ENCODE assay signal across 1 cellular context in the genomic region with DNA sequence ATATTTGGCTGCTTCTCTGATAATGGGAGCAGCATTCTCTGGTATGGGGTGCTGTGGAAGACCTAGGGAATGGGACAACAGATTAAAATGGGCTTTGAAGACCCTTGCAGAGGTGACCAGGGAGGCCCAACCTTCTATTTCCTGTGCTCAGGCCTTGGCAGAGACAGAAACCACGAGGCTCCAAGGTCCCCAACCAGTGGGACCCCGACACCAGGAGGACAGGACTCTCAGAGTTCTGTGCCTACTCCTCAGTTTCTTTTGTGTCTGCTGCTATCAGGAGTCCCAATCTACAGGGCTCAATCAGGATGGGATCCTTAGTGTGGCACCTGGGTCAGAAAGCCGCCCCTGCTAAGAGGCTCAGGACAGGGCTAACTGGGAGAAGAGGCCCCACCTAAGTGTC.
TF ChIP-seq lines count a peak whose summit lies in the region.

No MANE protein-coding gene starts in this region.

TF ChIP-seq in GM12878, 131 proteins besides CTCF, POLR2A, EP300 and RAD21:
- TF ChIP-seq KLF5 (IDR thresholded peaks at IDR 0.05; ENCODE audit: partially characterized antibody) (no peak), BCL11A (IDR thresholded peaks at IDR 0.05; ENCODE audit: low read depth, low read length) (no peak), NFYA (IDR thresholded peaks at IDR 0.05; ENCODE audit: borderline replicate concordance, low read depth, low read length) (no peak), MEF2A (IDR thresholded peaks at IDR 0.05; ENCODE audit: insufficient read depth, low read depth, low read length) (no peak), CHD2 (IDR thresholded peaks at IDR 0.05; ENCODE audit: borderline replicate concordance, low read depth, low read length) (no peak), ZNF217 (IDR thresholded peaks at IDR 0.05) (no peak), SREBF2 (IDR thresholded peaks at IDR 0.05; ENCODE audit: low read length) (no peak), STAT3 (IDR thresholded peaks at IDR 0.05; ENCODE audit: low read depth, low read length) (no peak), HDAC6 (IDR thresholded peaks at IDR 0.05; ENCODE audit: unreplicated experiment) (no peak), KAT2A (conservative IDR thresholded peaks at IDR 0.05; ENCODE audit: control insufficient read depth, low read depth, low read length) (no peak), JUND (IDR thresholded peaks at IDR 0.05; ENCODE audit: low read depth, low read length) (no peak)
- TF ChIP-seq, protein P1, sequence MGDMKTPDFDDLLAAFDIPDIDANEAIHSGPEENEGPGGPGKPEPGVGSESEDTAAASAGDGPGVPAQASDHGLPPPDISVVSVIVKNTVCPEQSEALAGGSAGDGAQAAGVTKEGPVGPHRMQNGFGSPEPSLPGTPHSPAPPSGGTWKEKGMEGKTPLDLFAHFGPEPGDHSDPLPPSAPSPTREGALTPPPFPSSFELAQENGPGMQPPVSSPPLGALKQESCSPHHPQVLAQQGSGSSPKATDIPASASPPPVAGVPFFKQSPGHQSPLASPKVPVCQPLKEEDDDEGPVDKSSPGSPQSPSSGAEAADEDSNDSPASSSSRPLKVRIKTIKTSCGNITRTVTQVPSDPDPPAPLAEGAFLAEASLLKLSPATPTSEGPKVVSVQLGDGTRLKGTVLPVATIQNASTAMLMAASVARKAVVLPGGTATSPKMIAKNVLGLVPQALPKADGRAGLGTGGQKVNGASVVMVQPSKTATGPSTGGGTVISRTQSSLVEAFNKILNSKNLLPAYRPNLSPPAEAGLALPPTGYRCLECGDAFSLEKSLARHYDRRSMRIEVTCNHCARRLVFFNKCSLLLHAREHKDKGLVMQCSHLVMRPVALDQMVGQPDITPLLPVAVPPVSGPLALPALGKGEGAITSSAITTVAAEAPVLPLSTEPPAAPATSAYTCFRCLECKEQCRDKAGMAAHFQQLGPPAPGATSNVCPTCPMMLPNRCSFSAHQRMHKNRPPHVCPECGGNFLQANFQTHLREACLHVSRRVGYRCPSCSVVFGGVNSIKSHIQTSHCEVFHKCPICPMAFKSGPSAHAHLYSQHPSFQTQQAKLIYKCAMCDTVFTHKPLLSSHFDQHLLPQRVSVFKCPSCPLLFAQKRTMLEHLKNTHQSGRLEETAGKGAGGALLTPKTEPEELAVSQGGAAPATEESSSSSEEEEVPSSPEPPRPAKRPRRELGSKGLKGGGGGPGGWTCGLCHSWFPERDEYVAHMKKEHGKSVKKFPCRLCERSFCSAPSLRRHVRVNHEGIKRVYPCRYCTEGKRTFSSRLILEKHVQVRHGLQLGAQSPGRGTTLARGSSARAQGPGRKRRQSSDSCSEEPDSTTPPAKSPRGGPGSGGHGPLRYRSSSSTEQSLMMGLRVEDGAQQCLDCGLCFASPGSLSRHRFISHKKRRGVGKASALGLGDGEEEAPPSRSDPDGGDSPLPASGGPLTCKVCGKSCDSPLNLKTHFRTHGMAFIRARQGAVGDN (IDR thresholded peaks at IDR 0.05) = no peak
- TF ChIP-seq, protein P2, sequence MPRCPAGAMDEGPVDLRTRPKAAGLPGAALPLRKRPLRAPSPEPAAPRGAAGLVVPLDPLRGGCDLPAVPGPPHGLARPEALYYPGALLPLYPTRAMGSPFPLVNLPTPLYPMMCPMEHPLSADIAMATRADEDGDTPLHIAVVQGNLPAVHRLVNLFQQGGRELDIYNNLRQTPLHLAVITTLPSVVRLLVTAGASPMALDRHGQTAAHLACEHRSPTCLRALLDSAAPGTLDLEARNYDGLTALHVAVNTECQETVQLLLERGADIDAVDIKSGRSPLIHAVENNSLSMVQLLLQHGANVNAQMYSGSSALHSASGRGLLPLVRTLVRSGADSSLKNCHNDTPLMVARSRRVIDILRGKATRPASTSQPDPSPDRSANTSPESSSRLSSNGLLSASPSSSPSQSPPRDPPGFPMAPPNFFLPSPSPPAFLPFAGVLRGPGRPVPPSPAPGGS (IDR thresholded peaks at IDR 0.05; ENCODE audit: borderline replicate concordance, insufficient read depth, low read depth, low read length, poor library complexity, severe bottlenecking) = no peak
- TF ChIP-seq, protein P3, sequence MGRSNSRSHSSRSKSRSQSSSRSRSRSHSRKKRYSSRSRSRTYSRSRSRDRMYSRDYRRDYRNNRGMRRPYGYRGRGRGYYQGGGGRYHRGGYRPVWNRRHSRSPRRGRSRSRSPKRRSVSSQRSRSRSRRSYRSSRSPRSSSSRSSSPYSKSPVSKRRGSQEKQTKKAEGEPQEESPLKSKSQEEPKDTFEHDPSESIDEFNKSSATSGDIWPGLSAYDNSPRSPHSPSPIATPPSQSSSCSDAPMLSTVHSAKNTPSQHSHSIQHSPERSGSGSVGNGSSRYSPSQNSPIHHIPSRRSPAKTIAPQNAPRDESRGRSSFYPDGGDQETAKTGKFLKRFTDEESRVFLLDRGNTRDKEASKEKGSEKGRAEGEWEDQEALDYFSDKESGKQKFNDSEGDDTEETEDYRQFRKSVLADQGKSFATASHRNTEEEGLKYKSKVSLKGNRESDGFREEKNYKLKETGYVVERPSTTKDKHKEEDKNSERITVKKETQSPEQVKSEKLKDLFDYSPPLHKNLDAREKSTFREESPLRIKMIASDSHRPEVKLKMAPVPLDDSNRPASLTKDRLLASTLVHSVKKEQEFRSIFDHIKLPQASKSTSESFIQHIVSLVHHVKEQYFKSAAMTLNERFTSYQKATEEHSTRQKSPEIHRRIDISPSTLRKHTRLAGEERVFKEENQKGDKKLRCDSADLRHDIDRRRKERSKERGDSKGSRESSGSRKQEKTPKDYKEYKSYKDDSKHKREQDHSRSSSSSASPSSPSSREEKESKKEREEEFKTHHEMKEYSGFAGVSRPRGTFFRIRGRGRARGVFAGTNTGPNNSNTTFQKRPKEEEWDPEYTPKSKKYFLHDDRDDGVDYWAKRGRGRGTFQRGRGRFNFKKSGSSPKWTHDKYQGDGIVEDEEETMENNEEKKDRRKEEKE (IDR thresholded peaks at IDR 0.05) = no peak
- TF ChIP-seq, protein P4, sequence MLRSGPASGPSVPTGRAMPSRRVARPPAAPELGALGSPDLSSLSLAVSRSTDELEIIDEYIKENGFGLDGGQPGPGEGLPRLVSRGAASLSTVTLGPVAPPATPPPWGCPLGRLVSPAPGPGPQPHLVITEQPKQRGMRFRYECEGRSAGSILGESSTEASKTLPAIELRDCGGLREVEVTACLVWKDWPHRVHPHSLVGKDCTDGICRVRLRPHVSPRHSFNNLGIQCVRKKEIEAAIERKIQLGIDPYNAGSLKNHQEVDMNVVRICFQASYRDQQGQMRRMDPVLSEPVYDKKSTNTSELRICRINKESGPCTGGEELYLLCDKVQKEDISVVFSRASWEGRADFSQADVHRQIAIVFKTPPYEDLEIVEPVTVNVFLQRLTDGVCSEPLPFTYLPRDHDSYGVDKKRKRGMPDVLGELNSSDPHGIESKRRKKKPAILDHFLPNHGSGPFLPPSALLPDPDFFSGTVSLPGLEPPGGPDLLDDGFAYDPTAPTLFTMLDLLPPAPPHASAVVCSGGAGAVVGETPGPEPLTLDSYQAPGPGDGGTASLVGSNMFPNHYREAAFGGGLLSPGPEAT (IDR thresholded peaks at IDR 0.05; ENCODE audit: low read depth) = no peak
- TF ChIP-seq, protein P5, sequence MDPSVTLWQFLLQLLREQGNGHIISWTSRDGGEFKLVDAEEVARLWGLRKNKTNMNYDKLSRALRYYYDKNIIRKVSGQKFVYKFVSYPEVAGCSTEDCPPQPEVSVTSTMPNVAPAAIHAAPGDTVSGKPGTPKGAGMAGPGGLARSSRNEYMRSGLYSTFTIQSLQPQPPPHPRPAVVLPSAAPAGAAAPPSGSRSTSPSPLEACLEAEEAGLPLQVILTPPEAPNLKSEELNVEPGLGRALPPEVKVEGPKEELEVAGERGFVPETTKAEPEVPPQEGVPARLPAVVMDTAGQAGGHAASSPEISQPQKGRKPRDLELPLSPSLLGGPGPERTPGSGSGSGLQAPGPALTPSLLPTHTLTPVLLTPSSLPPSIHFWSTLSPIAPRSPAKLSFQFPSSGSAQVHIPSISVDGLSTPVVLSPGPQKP (IDR thresholded peaks at IDR 0.05; ENCODE audit: low read depth, low read length) = no peak
- TF ChIP-seq, protein P6, sequence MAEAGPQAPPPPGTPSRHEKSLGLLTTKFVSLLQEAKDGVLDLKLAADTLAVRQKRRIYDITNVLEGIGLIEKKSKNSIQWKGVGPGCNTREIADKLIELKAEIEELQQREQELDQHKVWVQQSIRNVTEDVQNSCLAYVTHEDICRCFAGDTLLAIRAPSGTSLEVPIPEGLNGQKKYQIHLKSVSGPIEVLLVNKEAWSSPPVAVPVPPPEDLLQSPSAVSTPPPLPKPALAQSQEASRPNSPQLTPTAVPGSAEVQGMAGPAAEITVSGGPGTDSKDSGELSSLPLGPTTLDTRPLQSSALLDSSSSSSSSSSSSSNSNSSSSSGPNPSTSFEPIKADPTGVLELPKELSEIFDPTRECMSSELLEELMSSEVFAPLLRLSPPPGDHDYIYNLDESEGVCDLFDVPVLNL (IDR thresholded peaks at IDR 0.05; ENCODE audit: low read depth, low read length) = no peak
- TF ChIP-seq, protein P7, sequence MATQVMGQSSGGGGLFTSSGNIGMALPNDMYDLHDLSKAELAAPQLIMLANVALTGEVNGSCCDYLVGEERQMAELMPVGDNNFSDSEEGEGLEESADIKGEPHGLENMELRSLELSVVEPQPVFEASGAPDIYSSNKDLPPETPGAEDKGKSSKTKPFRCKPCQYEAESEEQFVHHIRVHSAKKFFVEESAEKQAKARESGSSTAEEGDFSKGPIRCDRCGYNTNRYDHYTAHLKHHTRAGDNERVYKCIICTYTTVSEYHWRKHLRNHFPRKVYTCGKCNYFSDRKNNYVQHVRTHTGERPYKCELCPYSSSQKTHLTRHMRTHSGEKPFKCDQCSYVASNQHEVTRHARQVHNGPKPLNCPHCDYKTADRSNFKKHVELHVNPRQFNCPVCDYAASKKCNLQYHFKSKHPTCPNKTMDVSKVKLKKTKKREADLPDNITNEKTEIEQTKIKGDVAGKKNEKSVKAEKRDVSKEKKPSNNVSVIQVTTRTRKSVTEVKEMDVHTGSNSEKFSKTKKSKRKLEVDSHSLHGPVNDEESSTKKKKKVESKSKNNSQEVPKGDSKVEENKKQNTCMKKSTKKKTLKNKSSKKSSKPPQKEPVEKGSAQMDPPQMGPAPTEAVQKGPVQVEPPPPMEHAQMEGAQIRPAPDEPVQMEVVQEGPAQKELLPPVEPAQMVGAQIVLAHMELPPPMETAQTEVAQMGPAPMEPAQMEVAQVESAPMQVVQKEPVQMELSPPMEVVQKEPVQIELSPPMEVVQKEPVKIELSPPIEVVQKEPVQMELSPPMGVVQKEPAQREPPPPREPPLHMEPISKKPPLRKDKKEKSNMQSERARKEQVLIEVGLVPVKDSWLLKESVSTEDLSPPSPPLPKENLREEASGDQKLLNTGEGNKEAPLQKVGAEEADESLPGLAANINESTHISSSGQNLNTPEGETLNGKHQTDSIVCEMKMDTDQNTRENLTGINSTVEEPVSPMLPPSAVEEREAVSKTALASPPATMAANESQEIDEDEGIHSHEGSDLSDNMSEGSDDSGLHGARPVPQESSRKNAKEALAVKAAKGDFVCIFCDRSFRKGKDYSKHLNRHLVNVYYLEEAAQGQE (IDR thresholded peaks at IDR 0.05; ENCODE audit: low read depth, low read length) = no peak
